20 cellular contexts compared by ENCODE assay signal in the genomic region with DNA sequence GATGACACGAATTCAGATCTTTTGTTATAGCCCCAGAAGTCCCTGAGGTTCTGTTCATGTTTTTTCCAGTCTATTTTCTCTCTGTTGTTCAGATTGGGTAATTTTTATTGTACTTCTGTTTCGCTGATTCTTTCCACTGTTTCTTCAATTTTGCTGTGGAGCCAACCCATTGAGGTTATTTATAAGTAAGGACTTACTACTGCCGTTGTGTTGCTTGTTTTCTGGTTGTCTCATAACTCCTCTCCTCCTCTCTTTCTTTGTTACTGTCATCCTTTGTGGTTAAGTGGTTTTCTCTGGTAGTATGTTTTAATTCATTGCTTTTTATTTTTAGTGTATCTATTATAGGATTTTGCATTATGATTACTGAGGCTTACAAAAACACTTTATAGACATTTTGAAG. TPM values are rescaled to one million over a fixed set of nuclear protein-coding genes. Genes with fewer than 3 reads are reported as not detected.
DNase-seq lines count a peak whose midpoint lies in the region; ATAC-seq and TF ChIP-seq lines count a peak whose summit lies in the region.
"Had no signal": no experiment of that assay in that cellular context is flagged by ENCODE, and none has a peak within 500 bp of the region (broad histone marks: within the 10 kb centered on the region; RNA-seq: fewer than 3 reads in every experiment).

No MANE protein-coding gene starts in this region.

- H2BK120ac ChIP-seq in IMR-90 (ENCODE audit: low read depth, low read length) = peak overlapping the region; percentile 76

- DNase-seq in AG20443 (ENCODE audit: low spot score) = peak; percentile 2
- DNase-seq in IMR-90 = no peak
- peak; percentile 56 for DNase-seq in RPMI7951 (ENCODE audit: low read depth)
- DNase-seq in fibroblast of mammary gland (ENCODE audit: low read depth) = peak; percentile 49
- no peak for DNase-seq in NCI-H1105 treated with DMSO at 0.1 percent for 48 hours (lab: John Stamatoyannopoulos, UW)
- DNase-seq in Calu3 = no peak
- no peak for DNase-seq in immature natural killer cell
- DNase-seq in NCI-H1092 treated with DMSO at 0.1 percent for 48 hours (lab: John Stamatoyannopoulos, UW) = no peak
- DNase-seq: GDM1, H7, Kasumi-1, NCI-H1436 treated with DMSO at 0.1 percent for 48 hours, NCI-H2029 treated with DMSO at 0.1 percent for 48 hours, NCI-H2171, NCI-H526, PC-9 had no signal

- no CpG with 5 or more reads among the region's 3 CpGs for WGBS in IMR-90 (ENCODE audit: extremely low coverage in 2 of 2, insufficient read length in 1 of 2), 2 experiments

- H2AK5ac ChIP-seq in IMR-90 (ENCODE audit: low read depth, low read length) = no peak overlapping the region

- peak overlapping the region; percentile 59; the same call in 1 of the 2 replicates for H4K91ac ChIP-seq in IMR-90 (ENCODE audit: insufficient read depth, low read depth, low read length)

- peak overlapping the region; percentile 26; the same call in 1 of the 2 replicates for H3K18ac ChIP-seq in IMR-90 (ENCODE audit: low read depth, low read length)

- in situ Hi-C loops in IMR-90 (cut with MboI; ENCODE audit: low sequenced_read_pairs) = no loop called here

- no peak overlapping the region for H2AFZ ChIP-seq in IMR-90 (replicated peaks; ENCODE audit: low read length, poor library complexity)
- H2AFZ ChIP-seq: PC-9 had no signal

- H3K36me3 ChIP-seq in IMR-90 (ENCODE audit: control insufficient read depth, insufficient read depth, low read length) = no peaks in the 10 kb centered on the region; the same call in 1 of the 2 replicates
- H3K36me3 ChIP-seq: SJSA1 had no signal

- no peak overlapping the region for H3K23ac ChIP-seq in IMR-90 (ENCODE audit: low read depth, low read length)

- peaks cover 0 to 34% of the 10 kb centered on the region in 2 experiments; a peak in 2 of 4 replicates for H3K79me1 ChIP-seq in IMR-90 (ENCODE audit: low read depth in 1 of 2, low read length in 2 of 2)

- H3K4ac ChIP-seq in IMR-90 (ENCODE audit: low read depth, low read length) = peak overlapping the region; percentile 24; the same call in 1 of the 2 replicates

- H3K4me1 ChIP-seq in IMR-90 (ENCODE audit: control insufficient read depth, insufficient read depth, low read length) = peaks cover 13% of the 10 kb centered on the region
- H3K4me1 ChIP-seq: A549 had no signal

- POLR2A ChIA-PET in IMR-90 (lab: Charles Lee; ENCODE audit: unreplicated experiment) = no interaction called here

- no peak overlapping the region for H2BK15ac ChIP-seq in IMR-90 (ENCODE audit: low read depth, low read length)

- peaks cover 6% of the 10 kb centered on the region for H3K9me3 ChIP-seq in IMR-90 (ENCODE audit: control insufficient read depth, insufficient read depth, low read length)
- H3K9me3 ChIP-seq: SJSA1 had no signal

- H3K9me3 Mint-ChIP-seq in Calu3 (ENCODE audit: low read depth, unreplicated experiment) (no peaks in the 10 kb centered on the region), immature natural killer cell (peaks cover 0 to 6% (median under 1%) of the 10 kb centered on the region in 6 donors)

- TF ChIP-seq RAD21 in IMR-90 (IDR thresholded peaks at IDR 0.05; ENCODE audit: low read length) = no peak

- H3K4me1 Mint-ChIP-seq in Calu3 (ENCODE audit: low read depth, unreplicated experiment) (peaks cover 7% of the 10 kb centered on the region), immature natural killer cell (peaks cover 0 to 1% of the 10 kb centered on the region in 2 donors)

- H4K5ac ChIP-seq in IMR-90 (ENCODE audit: low read depth, low read length) = no peak overlapping the region

- no peak for TF ChIP-seq POLR2A in IMR-90 (IDR thresholded peaks at IDR 0.05; ENCODE audit: low read depth, low read length)

- intact Hi-C loops in IMR-90 (cut with micrococcal nuclease) = no loop called here
- intact Hi-C loops in Calu3 (cut with micrococcal nuclease; ENCODE audit: unreplicated experiment) = no loop called here

- BruUV-seq in IMR-90 (replicated peaks; lab: Mats Ljungman, UMichigan) (no TSS peak), Calu3 (replicated peaks; lab: Mats Ljungman, UMichigan) (no TSS peak)

- H2BK20ac ChIP-seq in IMR-90 (ENCODE audit: low read depth, low read length) = peak overlapping the region; percentile 43; the same call in 1 of the 2 replicates

- no peak overlapping the region for H3K4me3 Mint-ChIP-seq in Calu3 (ENCODE audit: low read depth, unreplicated experiment)
- no peak overlapping the region for H3K4me3 Mint-ChIP-seq in immature natural killer cell
- H3K4me3 Mint-ChIP-seq: CD14-positive monocyte, IgD-negative memory B cell had no signal

- H4K20me1 ChIP-seq in IMR-90 (ENCODE audit: insufficient read depth, low read length) = no peaks in the 10 kb centered on the region

- H3K36me3 Mint-ChIP-seq in Calu3 (ENCODE audit: insufficient read depth, unreplicated experiment) = no peaks in the 10 kb centered on the region
- H3K36me3 Mint-ChIP-seq in immature natural killer cell = peaks cover 0 to 4% (median 0%) of the 10 kb centered on the region in 3 donors

- no peaks in the 10 kb centered on the region for H3K27me3 ChIP-seq in IMR-90 (ENCODE audit: control insufficient read depth, insufficient read depth, low read length)
- H3K27me3 ChIP-seq: SJSA1 had no signal

- dilution Hi-C loops in IMR-90 (cut with HindIII; ENCODE audit: low sequenced_read_pairs, unreplicated experiment) = no loop called here

- no peak for ATAC-seq in IMR-90 (ENCODE audit: low read depth)
- ATAC-seq: A549 had no signal

- H3K27ac ChIP-seq in IMR-90 (ENCODE audit: insufficient read depth, low read length) = no peak overlapping the region
- H3K27ac ChIP-seq: A549, PC-9, SJSA1 had no signal

- no peak overlapping the region for H3K4me2 ChIP-seq in IMR-90 (ENCODE audit: low read depth, low read length)
- H3K4me2 ChIP-seq: A549, PC-9 had no signal

- H3K9me1 ChIP-seq in IMR-90 (ENCODE audit: insufficient read depth, low read length) = peaks cover 19% of the 10 kb centered on the region

- peak overlapping the region in 1 of 2 experiments; percentile 24; a peak in 2 of 4 replicates for H4K8ac ChIP-seq in IMR-90 (ENCODE audit: low read depth in 2 of 2, low read length in 2 of 2)

- H3K27me3 Mint-ChIP-seq in Calu3 (ENCODE audit: unreplicated experiment) = no peaks in the 10 kb centered on the region
- peaks cover 11 to 41% (median 24%) of the 10 kb centered on the region in 3 donors for H3K27me3 Mint-ChIP-seq in immature natural killer cell (ENCODE audit: low read depth in 3 of 3)

- CTCF ChIA-PET in IMR-90 (lab: Yijun Ruan, JAX) (interaction anchor here (0.5 kb wide), 1 partner anchor 245 kb away, joined by 3 read pairs; no protein-coding TSS in a partner anchor), Calu3 (lab: Charles Lee) (no interaction called here)

- H2BK5ac ChIP-seq in IMR-90 (ENCODE audit: low read depth, low read length, poor library complexity, severe bottlenecking) = peak overlapping the region; percentile 73

- no peak overlapping the region for H2AK9ac ChIP-seq in IMR-90 (replicated peaks; ENCODE audit: low read depth, low read length, poor library complexity)

- no peak overlapping the region for H3K56ac ChIP-seq in IMR-90 (ENCODE audit: extremely low read depth, insufficient read depth, low read length)

- TF ChIP-seq CTCF in IMR-90 (conservative IDR thresholded peaks at IDR 0.05; ENCODE audit: low read depth, low read length) (no peak), fibroblast of mammary gland (conservative IDR thresholded peaks at IDR 0.05; ENCODE audit: control insufficient read depth, insufficient read depth, low read depth, low read length) (no peak), Calu3 (IDR thresholded peaks at IDR 0.05; ENCODE audit: unreplicated experiment) (no peak)

- H3K4me3 ChIP-seq in IMR-90 (ENCODE audit: insufficient read depth, low read depth, low read length) (no peak overlapping the region), fibroblast of mammary gland (ENCODE audit: control insufficient read depth, low read depth, low read length) (no peak overlapping the region)
- H3K4me3 ChIP-seq: A549, PC-9, SJSA1 had no signal

- H3K27ac Mint-ChIP-seq in Calu3 (ENCODE audit: unreplicated experiment) (no peak overlapping the region), immature natural killer cell (no peak overlapping the region)
- H3K27ac Mint-ChIP-seq: CD14-positive monocyte, IgD-negative memory B cell had no signal

- H3K9ac ChIP-seq in IMR-90 (ENCODE audit: low read depth, low read length) = no peak overlapping the region

- peak overlapping the region; percentile 38; the same call in 1 of the 2 replicates for H3K14ac ChIP-seq in IMR-90 (replicated peaks; ENCODE audit: low read depth, low read length)

TF ChIP-seq in IMR-90, 13 proteins besides CTCF, POLR2A, EP300 and RAD21:
- TF ChIP-seq MAZ (IDR thresholded peaks at IDR 0.05; ENCODE audit: borderline replicate concordance, low read depth, low read length) (no peak), SMC3 (IDR thresholded peaks at IDR 0.05; ENCODE audit: low read depth, low read length) (no peak), NFE2L2 (IDR thresholded peaks at IDR 0.05; ENCODE audit: low read depth, low read length) (no peak), RCOR1 (IDR thresholded peaks at IDR 0.05; ENCODE audit: insufficient replicate concordance, low read length) (no peak)

RNA-seq across cellular contexts. Expression of a gene that starts 48.7 kb away (rescaled TPM):
- total RNA-seq in IMR-90 (2012; rRNA removed) (212 and 220 TPM in 2 replicates), Calu3 (2022) (0.42 and 0.83 TPM in 2 replicates)
- polyA plus RNA-seq in IMR-90 (2012; rRNA removed) (795 and 823 TPM in 2 replicates), immature natural killer cell (1 to 10 TPM in 2 of 3 donors, not detected in 1; 1.0 to 1.2 TPM)
- 1,010 and 1,498 TPM in 2 replicates for polyA plus RNA-seq in IMR-90 (2012; cell fraction: cytosol; rRNA removed)
- 1,145 and 2,216 TPM in 2 replicates for polyA plus RNA-seq in IMR-90 (2012; cell fraction: nucleus; rRNA removed; ENCODE audit: low replicate concordance)
- total RNA-seq in RPMI7951 (2014; rRNA removed; shearing (Covaris generic)) = 91.2 and 119 TPM in 2 replicates

Comparison
In these comparisons a context has a peak if more than half of its experiments do, and no peak if none do; other contexts are left out.
1. DNase-seq: peak in AG20443 (single experiment), RPMI7951 (single experiment) and fibroblast of mammary gland (single experiment); none in IMR-90 (single experiment), NCI-H1105 treated with DMSO at 0.1 percent for 48 hours (single experiment), Calu3 (single experiment), immature natural killer cell (0 of 3) and NCI-H1092 treated with DMSO at 0.1 percent for 48 hours (single experiment).
2. RNA of a gene that starts 48.7 kb away (total RNA-seq): 212 to 220 TPM in IMR-90 and 91.2 to 119 TPM in RPMI7951; 0.42 to 0.83 TPM in Calu3; every median in the first group is over 10 times any median in the second.